In the genomic region with DNA sequence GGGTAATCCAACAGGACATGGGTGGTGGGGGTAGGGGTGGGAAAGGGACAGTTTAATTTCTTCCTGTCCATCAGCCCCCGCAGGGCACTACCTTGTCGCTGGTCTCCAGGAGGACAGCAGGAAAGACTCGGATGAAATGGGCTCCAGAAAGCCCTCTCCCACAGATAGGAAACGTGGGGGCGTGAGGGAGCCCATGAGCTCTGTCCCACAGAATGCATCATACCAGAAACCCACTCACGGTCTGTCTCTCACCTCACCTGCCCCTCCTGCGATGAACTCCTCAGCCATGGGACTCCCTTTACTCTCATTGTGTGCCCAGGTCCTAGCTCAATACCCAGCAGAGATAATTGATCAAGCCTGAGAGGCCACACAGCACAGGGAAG, we compare ENCODE assay signal across 32 cellular contexts.
"Had no signal": no experiment of that assay in that cellular context is flagged by ENCODE, and none has a peak within 500 bp of the region (broad histone marks: within the 10 kb centered on the region; RNA-seq: fewer than 3 reads in every experiment).

No MANE protein-coding gene starts in this region.

- H3K4me1 ChIP-seq: ascending aorta, Peyer's patch, SJSA1 had no signal

- DNase-seq: activated B cell treated with CpG ODN at 0.5 μM for 24 hours; activated CD4-positive, alpha-beta memory T cell treated with anti-CD3 and anti-CD28 coated beads, Interleukin-2, amount 10 ng/mL, durations not matched to agents 7 days and 5 days; activated CD4-positive, alpha-beta T cell treated with anti-CD3 and anti-CD28 coated beads for 4 hours; activated CD4-positive, CD25-positive, alpha-beta regulatory T cell treated with anti-CD3 and anti-CD28 coated beads, Interleukin-2, amount 50 U/mL, for 72 hours; activated CD8-positive, alpha-beta memory T cell treated with anti-CD3 and anti-CD28 coated beads for 24 hours; activated CD8-positive, alpha-beta memory T cell treated with anti-CD3 and anti-CD28 coated beads, Interleukin-2, amount 10 ng/mL, durations not matched to agents 7 days and 5 days; activated CD8-positive, alpha-beta memory T cell treated with anti-CD3 and anti-CD28 coated beads, Interleukin-2, amount 50 U/mL, for 48 hours; activated gamma-delta T cell; activated naive CD4-positive, alpha-beta T cell treated with Interleukin-2 at 50 U/mL for 16 hours; activated naive CD8-positive, alpha-beta T cell treated with anti-CD3 and anti-CD28 coated beads, Interleukin-2, amount 10 ng/mL, durations not matched to agents 7 days and 5 days; activated T-cell treated with anti-CD3 and anti-CD28 coated beads, Interleukin-2, amount 50 U/mL, for 48 hours; amygdala; Kasumi-1; KG1; MG63; NCI-H1048; NCI-H1105 treated with DMSO at 0.1 percent for 48 hours; NCI-H1694 treated with DMSO at 0.1 percent for 48 hours; NCI-H2029; NCI-H524 treated with DMSO at 0.1 percent for 48 hours; NK-92 treated with Interleukin-12 subunit alpha and Interleukin-12 subunit beta, amount 100 ng/mL, for 24 hours; RPMI8226; SHP77 treated with DMSO at 0.1 percent for 48 hours; SK-N-SH had no signal

- H3K36me3 Mint-ChIP-seq: activated CD8-positive, alpha-beta memory T cell treated with anti-CD3 and anti-CD28 coated beads, Interleukin-2, amount 10 ng/mL, durations not matched to agents 7 days and 5 days; activated naive CD4-positive, alpha-beta T cell treated with anti-CD3 and anti-CD28 coated beads, Interleukin-2, amount 50 U/mL, for 24 hours; activated naive CD8-positive, alpha-beta T cell treated with anti-CD3 and anti-CD28 coated beads, Interleukin-2, amount 10 ng/mL, durations not matched to agents 7 days and 5 days had no signal

- H3K27me3 ChIP-seq: ascending aorta, cardiac muscle cell, Peyer's patch had no signal

- H3K27ac Mint-ChIP-seq: activated B cell treated with CpG ODN at 0.5 μM for 24 hours; activated CD4-positive, alpha-beta memory T cell treated with anti-CD3 and anti-CD28 coated beads, Interleukin-2, amount 10 ng/mL, durations not matched to agents 7 days and 5 days; activated CD8-positive, alpha-beta memory T cell treated with anti-CD3 and anti-CD28 coated beads, Interleukin-2, amount 10 ng/mL, durations not matched to agents 7 days and 5 days; activated naive CD4-positive, alpha-beta T cell treated with anti-CD3 and anti-CD28 coated beads, Interleukin-2, amount 50 U/mL, for 24 hours; activated naive CD8-positive, alpha-beta T cell treated with anti-CD3 and anti-CD28 coated beads, Interleukin-2, amount 10 ng/mL, durations not matched to agents 7 days and 5 days; T-helper 1 cell treated with Interleukin-12 subunit alpha and Interleukin-12 subunit beta and Interleukin-4 antibody, amounts not matched to agents 30 μg/mL and 1 μg/mL, for 36 hours; T-helper 2 cell treated with Interferon-gamma antibody and Interleukin-4, amounts not matched to agents 5 μg/mL and 100 μg/mL, for 36 hours had no signal

- H3K27ac ChIP-seq: ascending aorta, cardiac muscle cell, Peyer's patch, SJSA1 had no signal

- ATAC-seq: activated CD8-positive, alpha-beta memory T cell treated with anti-CD3 and anti-CD28 coated beads, Interleukin-2, amount 10 ng/mL, durations not matched to agents 7 days and 5 days; PC-3 had no signal

- H3K9me3 Mint-ChIP-seq: activated B cell treated with CpG ODN at 0.5 μM for 24 hours; activated CD4-positive, alpha-beta memory T cell treated with anti-CD3 and anti-CD28 coated beads, Interleukin-2, amount 10 ng/mL, durations not matched to agents 7 days and 5 days; activated naive CD4-positive, alpha-beta T cell treated with anti-CD3 and anti-CD28 coated beads, Interleukin-2, amount 50 U/mL, for 24 hours; activated naive CD8-positive, alpha-beta T cell treated with anti-CD3 and anti-CD28 coated beads, Interleukin-2, amount 10 ng/mL, durations not matched to agents 7 days and 5 days; T-helper 1 cell treated with Interleukin-12 subunit alpha and Interleukin-12 subunit beta and Interleukin-4 antibody, amounts not matched to agents 30 μg/mL and 1 μg/mL, for 36 hours; T-helper 2 cell treated with Interferon-gamma antibody and Interleukin-4, amounts not matched to agents 5 μg/mL and 100 μg/mL, for 36 hours had no signal

- H3K9me3 ChIP-seq: ascending aorta, MG63, Peyer's patch, SJSA1, SK-N-SH had no signal

- H3K36me3 ChIP-seq: cardiac muscle cell, MG63, Peyer's patch, SJSA1 had no signal

- H3K4me3 ChIP-seq: ascending aorta, cardiac muscle cell, MG63, Peyer's patch, SJSA1 had no signal

- H3K27me3 Mint-ChIP-seq: activated CD4-positive, alpha-beta memory T cell treated with anti-CD3 and anti-CD28 coated beads, Interleukin-2, amount 10 ng/mL, durations not matched to agents 7 days and 5 days had no signal

- H3K4me3 Mint-ChIP-seq: activated B cell treated with CpG ODN at 0.5 μM for 24 hours; activated CD4-positive, alpha-beta memory T cell treated with anti-CD3 and anti-CD28 coated beads, Interleukin-2, amount 10 ng/mL, durations not matched to agents 7 days and 5 days; activated CD8-positive, alpha-beta memory T cell treated with anti-CD3 and anti-CD28 coated beads, Interleukin-2, amount 10 ng/mL, durations not matched to agents 7 days and 5 days; activated naive CD4-positive, alpha-beta T cell treated with anti-CD3 and anti-CD28 coated beads, Interleukin-2, amount 50 U/mL, for 24 hours; activated naive CD8-positive, alpha-beta T cell treated with anti-CD3 and anti-CD28 coated beads, Interleukin-2, amount 10 ng/mL, durations not matched to agents 7 days and 5 days; T-helper 1 cell treated with Interleukin-12 subunit alpha and Interleukin-12 subunit beta and Interleukin-4 antibody, amounts not matched to agents 30 μg/mL and 1 μg/mL, for 36 hours; T-helper 2 cell treated with Interferon-gamma antibody and Interleukin-4, amounts not matched to agents 5 μg/mL and 100 μg/mL, for 36 hours had no signal

- H3K4me1 Mint-ChIP-seq: activated B cell treated with CpG ODN at 0.5 μM for 24 hours; activated CD4-positive, alpha-beta memory T cell treated with anti-CD3 and anti-CD28 coated beads, Interleukin-2, amount 10 ng/mL, durations not matched to agents 7 days and 5 days; activated CD8-positive, alpha-beta memory T cell treated with anti-CD3 and anti-CD28 coated beads, Interleukin-2, amount 10 ng/mL, durations not matched to agents 7 days and 5 days; activated naive CD4-positive, alpha-beta T cell treated with anti-CD3 and anti-CD28 coated beads, Interleukin-2, amount 50 U/mL, for 24 hours; activated naive CD8-positive, alpha-beta T cell treated with anti-CD3 and anti-CD28 coated beads, Interleukin-2, amount 10 ng/mL, durations not matched to agents 7 days and 5 days had no signal
